ENCODE assay signal across 1 cellular context in the genomic region with DNA sequence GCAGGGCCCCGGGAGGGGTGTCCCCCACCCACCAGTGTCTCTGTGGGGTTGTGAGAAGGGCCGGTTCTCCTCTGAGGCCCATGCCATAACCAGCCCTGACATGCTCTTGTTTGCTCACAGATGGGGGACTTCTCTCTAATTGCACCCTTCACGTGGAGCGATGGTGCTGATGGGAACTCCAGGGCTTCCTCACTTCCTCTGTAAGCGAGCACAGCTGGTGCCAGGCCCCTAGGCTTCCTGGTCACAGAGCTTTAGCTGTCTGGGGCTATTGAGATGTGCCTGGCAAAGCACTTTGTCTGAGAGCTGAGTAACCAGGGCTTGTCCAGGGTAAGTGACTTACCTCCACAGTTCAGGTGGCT.
A peak's percentile ranks its signal among the peaks of the same experiment; 100 is the strongest.
TF ChIP-seq lines count a peak whose summit lies in the region.

No MANE protein-coding gene starts in this region.

TF ChIP-seq in GM12878, 131 proteins besides CTCF, POLR2A, EP300 and RAD21 (continued from another document):
- TF ChIP-seq, protein P1, sequence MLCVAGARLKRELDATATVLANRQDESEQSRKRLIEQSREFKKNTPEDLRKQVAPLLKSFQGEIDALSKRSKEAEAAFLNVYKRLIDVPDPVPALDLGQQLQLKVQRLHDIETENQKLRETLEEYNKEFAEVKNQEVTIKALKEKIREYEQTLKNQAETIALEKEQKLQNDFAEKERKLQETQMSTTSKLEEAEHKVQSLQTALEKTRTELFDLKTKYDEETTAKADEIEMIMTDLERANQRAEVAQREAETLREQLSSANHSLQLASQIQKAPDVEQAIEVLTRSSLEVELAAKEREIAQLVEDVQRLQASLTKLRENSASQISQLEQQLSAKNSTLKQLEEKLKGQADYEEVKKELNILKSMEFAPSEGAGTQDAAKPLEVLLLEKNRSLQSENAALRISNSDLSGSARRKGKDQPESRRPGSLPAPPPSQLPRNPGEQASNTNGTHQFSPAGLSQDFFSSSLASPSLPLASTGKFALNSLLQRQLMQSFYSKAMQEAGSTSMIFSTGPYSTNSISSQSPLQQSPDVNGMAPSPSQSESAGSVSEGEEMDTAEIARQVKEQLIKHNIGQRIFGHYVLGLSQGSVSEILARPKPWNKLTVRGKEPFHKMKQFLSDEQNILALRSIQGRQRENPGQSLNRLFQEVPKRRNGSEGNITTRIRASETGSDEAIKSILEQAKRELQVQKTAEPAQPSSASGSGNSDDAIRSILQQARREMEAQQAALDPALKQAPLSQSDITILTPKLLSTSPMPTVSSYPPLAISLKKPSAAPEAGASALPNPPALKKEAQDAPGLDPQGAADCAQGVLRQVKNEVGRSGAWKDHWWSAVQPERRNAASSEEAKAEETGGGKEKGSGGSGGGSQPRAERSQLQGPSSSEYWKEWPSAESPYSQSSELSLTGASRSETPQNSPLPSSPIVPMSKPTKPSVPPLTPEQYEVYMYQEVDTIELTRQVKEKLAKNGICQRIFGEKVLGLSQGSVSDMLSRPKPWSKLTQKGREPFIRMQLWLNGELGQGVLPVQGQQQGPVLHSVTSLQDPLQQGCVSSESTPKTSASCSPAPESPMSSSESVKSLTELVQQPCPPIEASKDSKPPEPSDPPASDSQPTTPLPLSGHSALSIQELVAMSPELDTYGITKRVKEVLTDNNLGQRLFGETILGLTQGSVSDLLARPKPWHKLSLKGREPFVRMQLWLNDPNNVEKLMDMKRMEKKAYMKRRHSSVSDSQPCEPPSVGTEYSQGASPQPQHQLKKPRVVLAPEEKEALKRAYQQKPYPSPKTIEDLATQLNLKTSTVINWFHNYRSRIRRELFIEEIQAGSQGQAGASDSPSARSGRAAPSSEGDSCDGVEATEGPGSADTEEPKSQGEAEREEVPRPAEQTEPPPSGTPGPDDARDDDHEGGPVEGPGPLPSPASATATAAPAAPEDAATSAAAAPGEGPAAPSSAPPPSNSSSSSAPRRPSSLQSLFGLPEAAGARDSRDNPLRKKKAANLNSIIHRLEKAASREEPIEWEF (IDR thresholded peaks at IDR 0.05; ENCODE audit: insufficient replicate concordance, low read depth, low read length) = no peak
- TF ChIP-seq TCF12 (IDR thresholded peaks at IDR 0.05; ENCODE audit: low read depth, low read length) = 0 out of 2 replicates have a peak, but pooled peaks have one; percentile 40
- TF ChIP-seq, protein P2, sequence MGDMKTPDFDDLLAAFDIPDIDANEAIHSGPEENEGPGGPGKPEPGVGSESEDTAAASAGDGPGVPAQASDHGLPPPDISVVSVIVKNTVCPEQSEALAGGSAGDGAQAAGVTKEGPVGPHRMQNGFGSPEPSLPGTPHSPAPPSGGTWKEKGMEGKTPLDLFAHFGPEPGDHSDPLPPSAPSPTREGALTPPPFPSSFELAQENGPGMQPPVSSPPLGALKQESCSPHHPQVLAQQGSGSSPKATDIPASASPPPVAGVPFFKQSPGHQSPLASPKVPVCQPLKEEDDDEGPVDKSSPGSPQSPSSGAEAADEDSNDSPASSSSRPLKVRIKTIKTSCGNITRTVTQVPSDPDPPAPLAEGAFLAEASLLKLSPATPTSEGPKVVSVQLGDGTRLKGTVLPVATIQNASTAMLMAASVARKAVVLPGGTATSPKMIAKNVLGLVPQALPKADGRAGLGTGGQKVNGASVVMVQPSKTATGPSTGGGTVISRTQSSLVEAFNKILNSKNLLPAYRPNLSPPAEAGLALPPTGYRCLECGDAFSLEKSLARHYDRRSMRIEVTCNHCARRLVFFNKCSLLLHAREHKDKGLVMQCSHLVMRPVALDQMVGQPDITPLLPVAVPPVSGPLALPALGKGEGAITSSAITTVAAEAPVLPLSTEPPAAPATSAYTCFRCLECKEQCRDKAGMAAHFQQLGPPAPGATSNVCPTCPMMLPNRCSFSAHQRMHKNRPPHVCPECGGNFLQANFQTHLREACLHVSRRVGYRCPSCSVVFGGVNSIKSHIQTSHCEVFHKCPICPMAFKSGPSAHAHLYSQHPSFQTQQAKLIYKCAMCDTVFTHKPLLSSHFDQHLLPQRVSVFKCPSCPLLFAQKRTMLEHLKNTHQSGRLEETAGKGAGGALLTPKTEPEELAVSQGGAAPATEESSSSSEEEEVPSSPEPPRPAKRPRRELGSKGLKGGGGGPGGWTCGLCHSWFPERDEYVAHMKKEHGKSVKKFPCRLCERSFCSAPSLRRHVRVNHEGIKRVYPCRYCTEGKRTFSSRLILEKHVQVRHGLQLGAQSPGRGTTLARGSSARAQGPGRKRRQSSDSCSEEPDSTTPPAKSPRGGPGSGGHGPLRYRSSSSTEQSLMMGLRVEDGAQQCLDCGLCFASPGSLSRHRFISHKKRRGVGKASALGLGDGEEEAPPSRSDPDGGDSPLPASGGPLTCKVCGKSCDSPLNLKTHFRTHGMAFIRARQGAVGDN (IDR thresholded peaks at IDR 0.05) = no peak
- TF ChIP-seq, protein P3, sequence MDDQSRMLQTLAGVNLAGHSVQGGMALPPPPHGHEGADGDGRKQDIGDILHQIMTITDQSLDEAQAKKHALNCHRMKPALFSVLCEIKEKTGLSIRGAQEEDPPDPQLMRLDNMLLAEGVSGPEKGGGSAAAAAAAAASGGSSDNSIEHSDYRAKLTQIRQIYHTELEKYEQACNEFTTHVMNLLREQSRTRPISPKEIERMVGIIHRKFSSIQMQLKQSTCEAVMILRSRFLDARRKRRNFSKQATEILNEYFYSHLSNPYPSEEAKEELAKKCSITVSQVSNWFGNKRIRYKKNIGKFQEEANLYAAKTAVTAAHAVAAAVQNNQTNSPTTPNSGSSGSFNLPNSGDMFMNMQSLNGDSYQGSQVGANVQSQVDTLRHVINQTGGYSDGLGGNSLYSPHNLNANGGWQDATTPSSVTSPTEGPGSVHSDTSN (IDR thresholded peaks at IDR 0.05; ENCODE audit: insufficient replicate concordance, low read depth, low read length) = peak; percentile 4
- peak; percentile 35 to 78; a peak in 3 of 4 replicates for TF ChIP-seq BHLHE40 (IDR thresholded peaks at IDR 0.05; ENCODE audit: borderline replicate concordance in 1 of 2, low read depth in 2 of 2, low read length in 1 of 2)
- TF ChIP-seq SPI1 (IDR thresholded peaks at IDR 0.05; ENCODE audit: borderline replicate concordance, insufficient read depth, low read depth, low read length) = peak; percentile 72
- TF ChIP-seq EGR1 (IDR thresholded peaks at IDR 0.05; ENCODE audit: borderline replicate concordance in 1 of 2, low read depth in 2 of 2, low read length in 2 of 2) = 0 out of 3 replicates have a peak, but pooled peaks of 1 of the 2 experiments have one; percentile 31
- 0 out of 2 replicates have a peak, but pooled peaks have one; percentile 17 for TF ChIP-seq MTA2 (IDR thresholded peaks at IDR 0.05; ENCODE audit: low read depth)
